In genomic region chr1:145979746-145980435, GRCh38 we compare ENCODE assay signal across 8 cellular contexts. TPM values are rescaled to one million over a fixed set of nuclear protein-coding genes. Genes with fewer than 3 reads are reported as not detected.
A peak's percentile ranks its signal among the peaks of the same experiment; 100 is the strongest.
DNase-seq lines count a peak whose midpoint lies in the region; ATAC-seq and TF ChIP-seq lines count a peak whose summit lies in the region.

No MANE protein-coding gene starts in this region.

- H3K4me1 ChIP-seq in KMS-11 (ENCODE audit: low read depth, poor library complexity, severe bottlenecking) (peaks cover 62% of the 10 kb centered on the region), breast epithelium (peaks cover 17 to 34% of the 10 kb centered on the region in 2 donors)

- H3K36me3 ChIP-seq in KMS-11 (ENCODE audit: insufficient read depth) (no peaks in the 10 kb centered on the region), breast epithelium (no peaks in the 10 kb centered on the region)

- H3K9me3 ChIP-seq in breast epithelium: no peaks in the 10 kb centered on the region

- H3K27ac ChIP-seq in KMS-11: peak overlapping the region; percentile 85
- H3K27ac ChIP-seq in breast epithelium: peak overlapping the region; percentile 95 to 97

- DNase-seq in activated CD4-positive, alpha-beta T cell treated with anti-CD3 and anti-CD28 coated beads for 36 hours: peak; percentile 44
- DNase-seq in activated CD4-positive, alpha-beta T cell treated with anti-CD3 and anti-CD28 coated beads, Interleukin-2, amount 50 U/mL, for 1 hour: no peak
- no peak for DNase-seq in breast epithelium (ENCODE audit: low spot score in 2 of 2)
- peak in 2 of 10 donors; percentile 65 to 68 for DNase-seq in naive thymus-derived CD8-positive, alpha-beta T cell
- DNase-seq in posterior vena cava (ENCODE audit: low spot score): no peak
- DNase-seq in activated CD4-positive, CD25-positive, alpha-beta regulatory T cell (lab: John Stamatoyannopoulos, UW): no peak
- DNase-seq in NCI-H526 treated with DMSO at 0.1 percent for 48 hours (lab: John Stamatoyannopoulos, UW): no peak

- no peaks in the 10 kb centered on the region for H3K27me3 Mint-ChIP-seq in activated CD4-positive, alpha-beta T cell treated with anti-CD3 and anti-CD28 coated beads for 36 hours
- no peaks in the 10 kb centered on the region for H3K27me3 Mint-ChIP-seq in naive thymus-derived CD8-positive, alpha-beta T cell

- no peaks in the 10 kb centered on the region for H3K27me3 ChIP-seq in KMS-11 (ENCODE audit: insufficient read depth, low read depth)
- no peaks in the 10 kb centered on the region for H3K27me3 ChIP-seq in breast epithelium

- no peaks in the 10 kb centered on the region for H3K9me3 Mint-ChIP-seq in activated CD4-positive, alpha-beta T cell treated with anti-CD3 and anti-CD28 coated beads for 36 hours (ENCODE audit: low read depth)
- no peaks in the 10 kb centered on the region for H3K9me3 Mint-ChIP-seq in naive thymus-derived CD8-positive, alpha-beta T cell

- no peaks in the 10 kb centered on the region for H4K20me1 ChIP-seq in KMS-11 (ENCODE audit: insufficient read depth)

- no peak for TF ChIP-seq POLR2A in breast epithelium (IDR thresholded peaks at IDR 0.05)

- H3K27ac Mint-ChIP-seq in activated CD4-positive, alpha-beta T cell treated with anti-CD3 and anti-CD28 coated beads for 36 hours: no peak overlapping the region
- no peak overlapping the region for H3K27ac Mint-ChIP-seq in naive thymus-derived CD8-positive, alpha-beta T cell

- H3K36me3 Mint-ChIP-seq in activated CD4-positive, alpha-beta T cell treated with anti-CD3 and anti-CD28 coated beads for 36 hours (ENCODE audit: low read depth): no peaks in the 10 kb centered on the region
- H3K36me3 Mint-ChIP-seq in naive thymus-derived CD8-positive, alpha-beta T cell: peaks cover 0 to 13% (median 0%) of the 10 kb centered on the region in 3 donors

- TF ChIP-seq CTCF in KMS-11 (conservative IDR thresholded peaks at IDR 0.05; ENCODE audit: low read depth, low read length) (no peak), breast epithelium (IDR thresholded peaks at IDR 0.05) (no peak)

- H3K4me3 Mint-ChIP-seq in activated CD4-positive, alpha-beta T cell treated with anti-CD3 and anti-CD28 coated beads for 36 hours: no peak overlapping the region
- no peak overlapping the region for H3K4me3 Mint-ChIP-seq in naive thymus-derived CD8-positive, alpha-beta T cell

- CTCF ChIA-PET in activated CD4-positive, alpha-beta T cell treated with anti-CD3 and anti-CD28 coated beads for 36 hours (lab: Charles Lee): interaction anchor here (0.6 to 9.2 kb wide), 16 partner anchors 13 to 198 kb away, joined by 3 to 161 read pairs (median 6); partner anchors contain the start of genes ANKRD34A, HJV, NUDT17 and PIAS3

- POLR2A ChIA-PET in activated CD4-positive, alpha-beta T cell treated with anti-CD3 and anti-CD28 coated beads for 36 hours (lab: Charles Lee): interaction anchor here (0.6 to 7.6 kb wide), 14 partner anchors 14 to 171 kb away, joined by 3 to 127 read pairs (median 4); partner anchors contain the start of genes ANKRD34A, HJV, LIX1L and POLR3GL
- POLR2A ChIA-PET in naive thymus-derived CD8-positive, alpha-beta T cell (lab: Charles Lee): interaction anchor here (0.9 to 30.6 kb wide), 10 partner anchors 18 to 135 kb away, joined by 3 to 1573 read pairs (median 9); partner anchors contain the start of genes ANKRD34A, LIX1L, NUDT17 and POLR3GL

- no peaks in the 10 kb centered on the region for H3K79me2 ChIP-seq in KMS-11 (ENCODE audit: insufficient read depth, low read depth)

- peak overlapping the region; percentile 41 for H3K9ac ChIP-seq in KMS-11

- ATAC-seq in activated CD4-positive, alpha-beta T cell treated with anti-CD3 and anti-CD28 coated beads for 36 hours: peak; percentile 16
- ATAC-seq in naive thymus-derived CD8-positive, alpha-beta T cell: peak; percentile 36 to 59

- peak overlapping the region; percentile 58 for H2AFZ ChIP-seq in KMS-11 (ENCODE audit: low read depth)

- peak overlapping the region; percentile 93 for H3K4me2 ChIP-seq in KMS-11

- intact Hi-C loops in activated CD4-positive, alpha-beta T cell treated with anti-CD3 and anti-CD28 coated beads for 36 hours (cut with DNase I, micrococcal nuclease): loop anchor here (1.0 to 2.0 kb wide), 7 partner anchors 15 to 57 kb away; partner anchors contain the start of genes ANKRD34A (in 2 of the 2), POLR3GL (in 2 of the 2), RBM8A (in 2 of the 2) and TXNIP (in 2 of the 2)
- intact Hi-C loops in breast epithelium (cut with DNase I; ENCODE audit: low total_unique reads): no loop called here
- intact Hi-C loops in posterior vena cava (cut with DNase I): loop anchor here in 1 of 2 donors (2.0 kb wide), 1 partner anchor 27 kb away; no protein-coding TSS in a partner anchor

- H3K4me3 ChIP-seq in KMS-11 (IDR thresholded peaks at IDR 0.05; ENCODE audit: insufficient read depth, low read depth, low read length): peak overlapping the region; percentile 84
- H3K4me3 ChIP-seq in breast epithelium: peak overlapping the region in 2 of 3 donors; percentile 14 to 44

- H3K4me1 Mint-ChIP-seq in activated CD4-positive, alpha-beta T cell treated with anti-CD3 and anti-CD28 coated beads for 36 hours: peaks cover 6% of the 10 kb centered on the region
- peaks cover 7 to 42% (median 39%) of the 10 kb centered on the region in 4 donors for H3K4me1 Mint-ChIP-seq in naive thymus-derived CD8-positive, alpha-beta T cell

RNA-seq across cellular contexts. Expression of gene POLR3GL, which starts 15.4 kb away (rescaled TPM):
- total RNA-seq in activated CD4-positive, alpha-beta T cell treated with anti-CD3 and anti-CD28 coated beads for 36 hours: 10 to 100 TPM; 19.3 to 22.4 TPM
- total RNA-seq in breast epithelium: 10 to 100 TPM; 18.0 to 32.8 (median 18.1) TPM
- total RNA-seq in naive thymus-derived CD8-positive, alpha-beta T cell: 10 to 100 TPM; 32.5 to 34.4 TPM
- 100 to 1,000 TPM in 1 of 3 donors, 10 to 100 TPM in 2; 98.4 to 101 (median 98.6) TPM for polyA plus RNA-seq in naive thymus-derived CD8-positive, alpha-beta T cell
- 10 to 100 TPM; 22.8 to 23.8 TPM for total RNA-seq in posterior vena cava

RNA-seq across cellular contexts. Expression of gene ANKRD34A, which starts 15.5 kb away (rescaled TPM):
- 1 to 10 TPM; 5.8 to 6.1 TPM for total RNA-seq in activated CD4-positive, alpha-beta T cell treated with anti-CD3 and anti-CD28 coated beads for 36 hours
- total RNA-seq in breast epithelium: under 1 TPM; 0.16 to 0.98 (median 0.59) TPM
- total RNA-seq in naive thymus-derived CD8-positive, alpha-beta T cell: 1 to 10 TPM in 1 of 2 experiments, under 1 TPM in 1; 0.96 to 1.6 TPM
- under 1 TPM; 0.12 to 0.38 (median 0.25) TPM for polyA plus RNA-seq in naive thymus-derived CD8-positive, alpha-beta T cell
- total RNA-seq in posterior vena cava: 1 to 10 TPM; 2.3 TPM

RNA-seq across cellular contexts. Expression of gene TXNIP, which starts 16.5 kb away (rescaled TPM):
- 100 to 1,000 TPM; 112 TPM for total RNA-seq in activated CD4-positive, alpha-beta T cell treated with anti-CD3 and anti-CD28 coated beads for 36 hours
- total RNA-seq in breast epithelium (1,000 to 10,000 TPM; 2,506 to 3,955 (median 3,543) TPM), posterior vena cava (100 to 1,000 TPM; 393 to 441 TPM)
- 100 to 1,000 TPM; 836 to 848 TPM for total RNA-seq in naive thymus-derived CD8-positive, alpha-beta T cell
- polyA plus RNA-seq in naive thymus-derived CD8-positive, alpha-beta T cell: 1,000 to 10,000 TPM; 4,009 to 5,114 (median 5,016) TPM

RNA-seq across cellular contexts. Expression of gene LIX1L, which starts 22.1 kb away (rescaled TPM):
- 10 to 100 TPM; 44.9 to 49.4 TPM for total RNA-seq in activated CD4-positive, alpha-beta T cell treated with anti-CD3 and anti-CD28 coated beads for 36 hours
- total RNA-seq in breast epithelium: 10 to 100 TPM; 18.1 to 28.5 (median 21.8) TPM
- total RNA-seq in naive thymus-derived CD8-positive, alpha-beta T cell: 10 to 100 TPM; 54.6 to 59.4 TPM
- polyA plus RNA-seq in naive thymus-derived CD8-positive, alpha-beta T cell: 10 to 100 TPM; 26.3 to 31.7 (median 29.3) TPM
- total RNA-seq in posterior vena cava: 10 to 100 TPM; 45.5 to 45.8 TPM

RNA-seq across cellular contexts. Expression of gene HJV, which starts 41.6 kb away (rescaled TPM):
- total RNA-seq in activated CD4-positive, alpha-beta T cell treated with anti-CD3 and anti-CD28 coated beads for 36 hours: not detected
- not detected for total RNA-seq in breast epithelium
- not detected for total RNA-seq in naive thymus-derived CD8-positive, alpha-beta T cell
- polyA plus RNA-seq in naive thymus-derived CD8-positive, alpha-beta T cell: not detected
- not detected for total RNA-seq in posterior vena cava
